In the genomic region with DNA sequence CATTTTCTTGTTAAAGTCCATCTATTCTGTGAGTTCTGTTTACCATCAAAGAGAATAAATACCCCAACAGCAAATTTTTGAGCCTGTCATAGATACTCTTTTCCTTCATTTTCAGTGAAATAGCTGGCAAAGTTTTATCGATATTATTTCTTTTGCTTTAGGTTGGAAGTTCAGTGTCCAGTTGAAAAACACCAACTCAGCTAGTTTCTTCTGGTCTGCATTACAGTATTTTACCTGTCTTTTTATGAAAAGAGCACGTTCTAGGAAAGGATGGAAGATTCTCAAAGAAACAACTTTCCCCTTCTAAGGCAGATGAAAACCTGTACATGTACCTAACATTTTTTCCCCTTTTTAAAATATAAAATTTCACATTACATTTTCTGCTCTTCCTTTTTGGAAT, we compare ENCODE assay signal across 11 cellular contexts.
"Had no signal": no experiment of that assay in that cellular context is flagged by ENCODE, and none has a peak within 500 bp of the region (broad histone marks: within the 10 kb centered on the region; RNA-seq: fewer than 3 reads in every experiment).

No MANE protein-coding gene starts in this region.

- ATAC-seq: GM23338, HCT116 had no signal

- H2AFZ ChIP-seq: GM23248, GM23338 had no signal

- DNase-seq: GM23248, GOT3, H7, H9, HCEC 1CT, HFFc6 had no signal

- H3K9me3 ChIP-seq: HAP-1 had no signal

- H3K4me1 ChIP-seq: HAP-1 had no signal

- FAIRE-seq: H1, H54 had no signal

- H3K9ac ChIP-seq: GM23248 had no signal

- H3K27ac ChIP-seq: GM23248 had no signal

- H3K36me3 ChIP-seq: HAP-1 had no signal

- H3K4me2 ChIP-seq: GM23338 had no signal

- H3K4me3 ChIP-seq: GM23248, GM23338, HAP-1 had no signal
